In the genomic region with DNA sequence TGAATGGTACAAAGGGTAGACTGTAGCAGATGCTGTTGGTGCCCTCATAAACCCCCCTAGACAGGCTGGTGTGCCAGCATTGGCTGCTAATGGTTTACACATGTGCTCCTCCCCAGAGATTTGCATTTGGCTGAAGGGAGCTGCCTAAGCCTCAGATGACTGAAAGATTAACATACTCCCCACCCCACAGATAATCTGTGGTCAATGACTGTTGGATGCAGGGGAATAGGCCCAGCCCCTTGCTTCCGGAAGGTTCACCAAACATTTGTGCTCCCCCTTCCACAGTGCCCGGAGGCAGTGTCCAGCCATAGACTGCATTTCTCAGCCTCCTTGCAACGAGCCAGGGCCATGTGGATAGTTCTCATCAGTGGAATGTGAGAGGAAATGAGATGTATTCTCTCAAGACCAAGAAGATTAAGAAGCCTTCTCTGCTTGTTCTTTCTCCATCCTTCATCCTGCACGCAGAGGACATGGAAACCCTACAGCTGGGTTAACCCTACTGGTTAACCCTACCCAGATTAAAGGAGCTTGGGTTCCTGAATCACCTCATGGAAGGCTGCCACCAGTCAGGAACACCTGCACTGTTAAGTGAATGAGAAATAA, we compare ENCODE assay signal across 9 cellular contexts.
DNase-seq lines count a peak whose midpoint lies in the region; ATAC-seq lines count a peak whose summit lies in the region.
"Had no signal": no experiment of that assay in that cellular context is flagged by ENCODE, and none has a peak within 500 bp of the region (broad histone marks: within the 10 kb centered on the region; RNA-seq: fewer than 3 reads in every experiment).

No MANE protein-coding gene starts in this region.

- ATAC-seq in GM21717 (IDR thresholded peaks at IDR 0.05; ENCODE audit: unreplicated experiment) (peak; percentile 61), HG03039 (IDR thresholded peaks at IDR 0.05; ENCODE audit: unreplicated experiment) (no peak)

- H3K36me3 Mint-ChIP-seq in activated T-helper 1 cell treated with anti-CD3 and anti-CD28 coated beads, Interleukin-12 subunit alpha, Interleukin-12 subunit beta, Interleukin-2, Interleukin-4 antibody, amounts not matched to agents 30 ng/mL and 10 ng/mL and 1 ng/mL, durations not matched to agents 14 hours and 24 hours and 36 hours (ENCODE audit: low read depth) = no peaks in the 10 kb centered on the region

- H3K27me3 Mint-ChIP-seq in activated T-helper 1 cell treated with anti-CD3 and anti-CD28 coated beads, Interleukin-12 subunit alpha, Interleukin-12 subunit beta, Interleukin-2, Interleukin-4 antibody, amounts not matched to agents 30 ng/mL and 10 ng/mL and 1 ng/mL, durations not matched to agents 14 hours and 24 hours and 36 hours (ENCODE audit: insufficient read depth) = no peaks in the 10 kb centered on the region

- H3K27ac Mint-ChIP-seq in activated T-helper 1 cell treated with anti-CD3 and anti-CD28 coated beads, Interleukin-12 subunit alpha, Interleukin-12 subunit beta, Interleukin-2, Interleukin-4 antibody, amounts not matched to agents 30 ng/mL and 10 ng/mL and 1 ng/mL, durations not matched to agents 14 hours and 24 hours and 36 hours = no peak overlapping the region
- H3K27ac Mint-ChIP-seq: IgD-negative memory B cell had no signal

- H3K9me3 Mint-ChIP-seq in activated T-helper 1 cell treated with anti-CD3 and anti-CD28 coated beads, Interleukin-12 subunit alpha, Interleukin-12 subunit beta, Interleukin-2, Interleukin-4 antibody, amounts not matched to agents 30 ng/mL and 10 ng/mL and 1 ng/mL, durations not matched to agents 14 hours and 24 hours and 36 hours = no peaks in the 10 kb centered on the region
- H3K9me3 Mint-ChIP-seq: IgD-negative memory B cell had no signal

- no peak overlapping the region for H3K4me3 Mint-ChIP-seq in activated T-helper 1 cell treated with anti-CD3 and anti-CD28 coated beads, Interleukin-12 subunit alpha, Interleukin-12 subunit beta, Interleukin-2, Interleukin-4 antibody, amounts not matched to agents 30 ng/mL and 10 ng/mL and 1 ng/mL, durations not matched to agents 14 hours and 24 hours and 36 hours
- H3K4me3 Mint-ChIP-seq: IgD-negative memory B cell had no signal

- DNase-seq in EH (ENCODE audit: low read depth) = peak; percentile 92
- peak; percentile 87 for DNase-seq in M059J (ENCODE audit: low read depth)
- DNase-seq in brain pericyte (ENCODE audit: low read depth, low spot score) = peak; percentile 8
- no peak for DNase-seq in Kasumi-1 (lab: John Stamatoyannopoulos, UW)
- no peak for DNase-seq in activated T-helper 1 cell treated with anti-CD3 and anti-CD28 coated beads, Interleukin-12 subunit alpha, Interleukin-12 subunit beta, Interleukin-2, Interleukin-4 antibody, amounts not matched to agents 30 ng/mL and 10 ng/mL and 1 ng/mL, durations not matched to agents 14 hours and 24 hours and 36 hours (ENCODE audit: low spot score)
- no peak for DNase-seq in activated gamma-delta T cell (lab: John Stamatoyannopoulos, UW)

- peaks cover 21% of the 10 kb centered on the region for H3K4me1 Mint-ChIP-seq in activated T-helper 1 cell treated with anti-CD3 and anti-CD28 coated beads, Interleukin-12 subunit alpha, Interleukin-12 subunit beta, Interleukin-2, Interleukin-4 antibody, amounts not matched to agents 30 ng/mL and 10 ng/mL and 1 ng/mL, durations not matched to agents 14 hours and 24 hours and 36 hours (ENCODE audit: low read depth)

- intact Hi-C loops in activated T-helper 1 cell treated with anti-CD3 and anti-CD28 coated beads, Interleukin-12 subunit alpha, Interleukin-12 subunit beta, Interleukin-2, Interleukin-4 antibody, amounts not matched to agents 30 ng/mL and 10 ng/mL and 1 ng/mL, durations not matched to agents 14 hours and 24 hours and 36 hours (cut with micrococcal nuclease) = no loop called here

Comparison
In these comparisons a context has a peak if more than half of its experiments do, and no peak if none do; other contexts are left out.
1. DNase-seq: peak in EH (single experiment), M059J (single experiment) and brain pericyte (single experiment); none in Kasumi-1 (0 of 2), activated T-helper 1 cell treated with anti-CD3 and anti-CD28 coated beads, Interleukin-12 subunit alpha, Interleukin-12 subunit beta, Interleukin-2, Interleukin-4 antibody, amounts not matched to agents 30 ng/mL and 10 ng/mL and 1 ng/mL, durations not matched to agents 14 hours and 24 hours and 36 hours (single experiment) and activated gamma-delta T cell (single experiment).